Comparison of ENCODE assay signal across 14 cellular contexts in genomic region chr1:169487561-169487960, GRCh38. TPM values are rescaled to one million over a fixed set of nuclear protein-coding genes. Genes with fewer than 3 reads are reported as not detected.
DNase-seq lines count a peak whose midpoint lies in the region; ATAC-seq and TF ChIP-seq lines count a peak whose summit lies in the region.
"Had no signal": no experiment of that assay in that cellular context is flagged by ENCODE, and none has a peak within 500 bp of the region (broad histone marks: within the 10 kb centered on the region; RNA-seq: fewer than 3 reads in every experiment).

No MANE protein-coding gene starts in this region.

- H3K4me3 ChIP-seq in RWPE2 (ENCODE audit: severe bottlenecking), result no peak overlapping the region

- H3K4me3 Mint-ChIP-seq in glutamatergic neuron (ENCODE audit: unreplicated experiment) (peak overlapping the region; percentile 91), T-cell (no peak overlapping the region)
- H3K4me3 Mint-ChIP-seq in stimulated activated effector memory CD8-positive, alpha-beta T cell treated with anti-CD3 and anti-CD28 coated beads, Interleukin-12 subunit alpha, Interleukin-12 subunit beta, amount 100 ng/mL, for 72 hours, result peak overlapping the region; percentile 86

- H3K9me3 Mint-ChIP-seq in glutamatergic neuron (ENCODE audit: unreplicated experiment) (peaks cover 14% of the 10 kb centered on the region), T-cell (no peaks in the 10 kb centered on the region)
- H3K9me3 Mint-ChIP-seq in stimulated activated effector memory CD8-positive, alpha-beta T cell treated with anti-CD3 and anti-CD28 coated beads, Interleukin-12 subunit alpha, Interleukin-12 subunit beta, amount 100 ng/mL, for 72 hours, result no peaks in the 10 kb centered on the region
- H3K9me3 Mint-ChIP-seq: IgD-negative memory B cell had no signal

- H3K4me1 Mint-ChIP-seq in glutamatergic neuron (ENCODE audit: low read depth, unreplicated experiment), result peaks cover 35% of the 10 kb centered on the region
- H3K4me1 Mint-ChIP-seq in stimulated activated effector memory CD8-positive, alpha-beta T cell treated with anti-CD3 and anti-CD28 coated beads, Interleukin-12 subunit alpha, Interleukin-12 subunit beta, amount 100 ng/mL, for 72 hours, result peaks cover 65% of the 10 kb centered on the region
- peaks cover 32 to 39% (median 36%) of the 10 kb centered on the region in 3 donors for H3K4me1 Mint-ChIP-seq in T-cell

- H3K27ac Mint-ChIP-seq in glutamatergic neuron (ENCODE audit: unreplicated experiment) (peak overlapping the region; percentile 100), T-cell (no peak overlapping the region)
- H3K27ac Mint-ChIP-seq in stimulated activated effector memory CD8-positive, alpha-beta T cell treated with anti-CD3 and anti-CD28 coated beads, Interleukin-12 subunit alpha, Interleukin-12 subunit beta, amount 100 ng/mL, for 72 hours, result no peak overlapping the region
- H3K27ac Mint-ChIP-seq: activated CD8-positive, alpha-beta memory T cell treated with anti-CD3 and anti-CD28 coated beads, Interleukin-2, amount 10 ng/mL, durations not matched to agents 7 days and 5 days had no signal

- H3K9me3 ChIP-seq in RWPE2 (ENCODE audit: severe bottlenecking), result no peaks in the 10 kb centered on the region
- H3K9me3 ChIP-seq: adrenal gland had no signal

- no peaks in the 10 kb centered on the region for H3K27me3 ChIP-seq in RWPE2 (ENCODE audit: insufficient read depth, poor library complexity, severe bottlenecking)
- H3K27me3 ChIP-seq: adrenal gland had no signal

- ATAC-seq in RWPE2 (ENCODE audit: low read depth) (no peak), GM21381 (IDR thresholded peaks at IDR 0.05; ENCODE audit: unreplicated experiment) (no peak), T-cell (replicated peaks in 1 of 4) (no peak)
- no peak for ATAC-seq in stimulated activated effector memory CD8-positive, alpha-beta T cell treated with anti-CD3 and anti-CD28 coated beads, Interleukin-12 subunit alpha, Interleukin-12 subunit beta, amount 100 ng/mL, for 72 hours
- ATAC-seq: activated CD8-positive, alpha-beta memory T cell treated with anti-CD3 and anti-CD28 coated beads, Interleukin-2, amount 10 ng/mL, durations not matched to agents 7 days and 5 days had no signal

- DNase-seq in DMS79 treated with DMSO at 0.1 percent for 48 hours (lab: John Stamatoyannopoulos, UW) (peak; percentile 45), DMS79 (lab: John Stamatoyannopoulos, UW) (no peak), RWPE2 (ENCODE audit: low spot score) (no peak), glutamatergic neuron (no peak), T-cell (no peak), NCI-H446 (lab: John Stamatoyannopoulos, UW) (no peak)
- DNase-seq in stimulated activated effector memory CD8-positive, alpha-beta T cell treated with anti-CD3 and anti-CD28 coated beads, Interleukin-12 subunit alpha, Interleukin-12 subunit beta, amount 100 ng/mL, for 72 hours (ENCODE audit: low spot score in 2 of 2), result no peak
- DNase-seq: activated CD8-positive, alpha-beta memory T cell treated with anti-CD3 and anti-CD28 coated beads, Interleukin-2, amount 10 ng/mL, durations not matched to agents 7 days and 5 days; adrenal gland; HCEC 1CT; NCI-H1694 treated with DMSO at 0.1 percent for 48 hours; substantia nigra had no signal

- CTCF ChIA-PET in T-cell (lab: Charles Lee), result no interaction called here

- no peaks in the 10 kb centered on the region for H3K36me3 ChIP-seq in RWPE2 (ENCODE audit: low read depth)
- H3K36me3 ChIP-seq: adrenal gland had no signal

- peak overlapping the region; percentile 97 for H3K27ac ChIP-seq in RWPE2 (ENCODE audit: poor library complexity, severe bottlenecking)

- TF ChIP-seq CTCF in RWPE2 (IDR thresholded peaks at IDR 0.05; ENCODE audit: poor library complexity, severe bottlenecking) (no peak), glutamatergic neuron (IDR thresholded peaks at IDR 0.05; ENCODE audit: partially characterized antibody, unreplicated experiment) (no peak)

- H3K27me3 Mint-ChIP-seq in glutamatergic neuron (ENCODE audit: unreplicated experiment), result peaks cover 11% of the 10 kb centered on the region
- peaks cover 0 to 3% of the 10 kb centered on the region in 2 donors for H3K27me3 Mint-ChIP-seq in T-cell
- H3K27me3 Mint-ChIP-seq: activated CD8-positive, alpha-beta memory T cell treated with anti-CD3 and anti-CD28 coated beads, Interleukin-2, amount 10 ng/mL, durations not matched to agents 7 days and 5 days had no signal

- H3K36me3 Mint-ChIP-seq in glutamatergic neuron (ENCODE audit: unreplicated experiment) (no peaks in the 10 kb centered on the region), T-cell (no peaks in the 10 kb centered on the region)
- no peaks in the 10 kb centered on the region for H3K36me3 Mint-ChIP-seq in stimulated activated effector memory CD8-positive, alpha-beta T cell treated with anti-CD3 and anti-CD28 coated beads, Interleukin-12 subunit alpha, Interleukin-12 subunit beta, amount 100 ng/mL, for 72 hours
- H3K36me3 Mint-ChIP-seq: IgD-negative memory B cell had no signal

- POLR2A ChIA-PET in T-cell (lab: Charles Lee), result no interaction called here

- H3K4me1 ChIP-seq in RWPE2 (ENCODE audit: insufficient read depth, poor library complexity, severe bottlenecking), result peaks cover 13% of the 10 kb centered on the region

RNA-seq across cellular contexts. Expression of gene SLC19A2, which starts 1.8 kb away (rescaled TPM):
- 12.8 TPM for total RNA-seq in glutamatergic neuron (ENCODE audit: unreplicated experiment)
- total RNA-seq in T-cell, result 1 to 10 TPM; 2.7 to 4.7 (median 3.8) TPM

Comparison
In these comparisons a context has a peak if more than half of its experiments do, and no peak if none do; other contexts are left out.
1. H3K4me3 Mint-ChIP-seq: peak in glutamatergic neuron (single experiment) and stimulated activated effector memory CD8-positive, alpha-beta T cell treated with anti-CD3 and anti-CD28 coated beads, Interleukin-12 subunit alpha, Interleukin-12 subunit beta, amount 100 ng/mL, for 72 hours (single experiment); none in T-cell (0 of 3).